ENCODE assay signal across 2 cellular contexts in the genomic region with DNA sequence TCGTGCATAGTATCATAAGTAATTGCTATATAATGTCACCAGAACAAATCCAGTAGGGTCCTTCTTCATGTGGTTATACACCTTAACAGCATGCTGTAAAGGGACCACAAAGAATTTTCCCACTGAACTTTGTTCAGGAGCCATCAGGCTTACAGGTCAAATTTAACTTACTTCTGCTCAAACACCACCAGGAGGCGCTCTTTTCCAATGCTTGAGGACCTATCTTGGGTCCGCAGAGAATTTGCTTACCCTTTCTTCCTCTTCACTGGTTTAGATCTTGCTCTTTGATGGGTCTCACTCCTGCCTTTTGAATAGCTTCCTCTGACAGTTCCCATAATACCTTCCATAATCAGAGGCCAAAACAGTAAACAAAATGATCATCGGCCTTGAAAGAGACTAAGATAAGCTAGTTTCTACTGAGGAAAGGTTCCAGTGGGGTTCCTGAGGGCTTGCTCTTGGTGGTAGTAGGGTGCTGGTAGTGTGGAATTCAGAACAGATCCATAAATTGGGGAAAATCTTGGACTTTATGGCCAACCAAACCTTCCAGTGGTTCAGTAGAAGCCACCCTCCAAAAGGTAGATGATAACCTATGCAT.
A peak's percentile ranks its signal among the peaks of the same experiment; 100 is the strongest.
TF ChIP-seq lines count a peak whose summit lies in the region.

No MANE protein-coding gene starts in this region.

TF ChIP-seq in HEK293, 187 proteins besides CTCF, POLR2A, EP300 and RAD21 (continues in another document):
- TF ChIP-seq, protein P1, sequence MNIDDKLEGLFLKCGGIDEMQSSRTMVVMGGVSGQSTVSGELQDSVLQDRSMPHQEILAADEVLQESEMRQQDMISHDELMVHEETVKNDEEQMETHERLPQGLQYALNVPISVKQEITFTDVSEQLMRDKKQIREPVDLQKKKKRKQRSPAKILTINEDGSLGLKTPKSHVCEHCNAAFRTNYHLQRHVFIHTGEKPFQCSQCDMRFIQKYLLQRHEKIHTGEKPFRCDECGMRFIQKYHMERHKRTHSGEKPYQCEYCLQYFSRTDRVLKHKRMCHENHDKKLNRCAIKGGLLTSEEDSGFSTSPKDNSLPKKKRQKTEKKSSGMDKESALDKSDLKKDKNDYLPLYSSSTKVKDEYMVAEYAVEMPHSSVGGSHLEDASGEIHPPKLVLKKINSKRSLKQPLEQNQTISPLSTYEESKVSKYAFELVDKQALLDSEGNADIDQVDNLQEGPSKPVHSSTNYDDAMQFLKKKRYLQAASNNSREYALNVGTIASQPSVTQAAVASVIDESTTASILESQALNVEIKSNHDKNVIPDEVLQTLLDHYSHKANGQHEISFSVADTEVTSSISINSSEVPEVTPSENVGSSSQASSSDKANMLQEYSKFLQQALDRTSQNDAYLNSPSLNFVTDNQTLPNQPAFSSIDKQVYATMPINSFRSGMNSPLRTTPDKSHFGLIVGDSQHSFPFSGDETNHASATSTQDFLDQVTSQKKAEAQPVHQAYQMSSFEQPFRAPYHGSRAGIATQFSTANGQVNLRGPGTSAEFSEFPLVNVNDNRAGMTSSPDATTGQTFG (tag by site-specific recombination; IDR thresholded peaks at IDR 0.05; ENCODE audit: borderline replicate concordance), result no peak
- TF ChIP-seq ZNF623 (tag by site-specific recombination; IDR thresholded peaks at IDR 0.05) (no peak), ZNF112 (tag by site-specific recombination; IDR thresholded peaks at IDR 0.05) (no peak), ZNF768 (tag by site-specific recombination; IDR thresholded peaks at IDR 0.05) (no peak), ZBTB17 (tag by site-specific recombination; IDR thresholded peaks at IDR 0.05) (no peak), ZFHX2 (tag by site-specific recombination; conservative IDR thresholded peaks at IDR 0.05) (no peak), ZNF2 (tag by site-specific recombination; IDR thresholded peaks at IDR 0.05) (0 out of 2 replicates have a peak, but pooled peaks have one; percentile 69), ZNF292 (tag by site-specific recombination; IDR thresholded peaks at IDR 0.05; ENCODE audit: borderline replicate concordance, low read depth) (no peak), SCRT1 (tag by site-specific recombination; IDR thresholded peaks at IDR 0.05; ENCODE audit: borderline replicate concordance) (0 out of 2 replicates have a peak, but pooled peaks have one; percentile 31), ZSCAN30 (tag by site-specific recombination; IDR thresholded peaks at IDR 0.05) (0 out of 2 replicates have a peak, but pooled peaks have one; percentile 40), ZNF610 (tag by site-specific recombination; IDR thresholded peaks at IDR 0.05; ENCODE audit: borderline replicate concordance) (no peak), ZNF223 (tag by site-specific recombination; IDR thresholded peaks at IDR 0.05) (no peak), ZNF366 (tag by site-specific recombination; conservative IDR thresholded peaks at IDR 0.05) (no peak), ZNF133 (tag by site-specific recombination; IDR thresholded peaks at IDR 0.05) (no peak), ZNF747 (tag by site-specific recombination; IDR thresholded peaks at IDR 0.05) (no peak), ZSCAN23 (tag by site-specific recombination; IDR thresholded peaks at IDR 0.05) (no peak), ZNF146 (tag by site-specific recombination; IDR thresholded peaks at IDR 0.05) (no peak), ZNF654 (tag by site-specific recombination; IDR thresholded peaks at IDR 0.05; ENCODE audit: low read depth) (peak; percentile 100), ZNF302 (tag by site-specific recombination; IDR thresholded peaks at IDR 0.05; ENCODE audit: low read depth) (no peak), ZNF169 (tag by site-specific recombination; IDR thresholded peaks at IDR 0.05) (no peak), ZFP3 (tag by site-specific recombination; IDR thresholded peaks at IDR 0.05; ENCODE audit: low read depth) (no peak), HOXD13 (CRISPR knock-in tag; IDR thresholded peaks at IDR 0.05; ENCODE audit: borderline replicate concordance) (no peak), ZNF433 (tag by site-specific recombination; IDR thresholded peaks at IDR 0.05; ENCODE audit: low read depth) (no peak), ZXDB (tag by site-specific recombination; IDR thresholded peaks at IDR 0.05) (no peak), SP7 (tag by site-specific recombination; IDR thresholded peaks at IDR 0.05) (no peak), ZNF140 (tag by site-specific recombination; IDR thresholded peaks at IDR 0.05) (no peak), ZNF707 (tag by site-specific recombination; IDR thresholded peaks at IDR 0.05) (no peak), ZNF585B (tag by site-specific recombination; IDR thresholded peaks at IDR 0.05) (no peak)
- TF ChIP-seq, protein P2, sequence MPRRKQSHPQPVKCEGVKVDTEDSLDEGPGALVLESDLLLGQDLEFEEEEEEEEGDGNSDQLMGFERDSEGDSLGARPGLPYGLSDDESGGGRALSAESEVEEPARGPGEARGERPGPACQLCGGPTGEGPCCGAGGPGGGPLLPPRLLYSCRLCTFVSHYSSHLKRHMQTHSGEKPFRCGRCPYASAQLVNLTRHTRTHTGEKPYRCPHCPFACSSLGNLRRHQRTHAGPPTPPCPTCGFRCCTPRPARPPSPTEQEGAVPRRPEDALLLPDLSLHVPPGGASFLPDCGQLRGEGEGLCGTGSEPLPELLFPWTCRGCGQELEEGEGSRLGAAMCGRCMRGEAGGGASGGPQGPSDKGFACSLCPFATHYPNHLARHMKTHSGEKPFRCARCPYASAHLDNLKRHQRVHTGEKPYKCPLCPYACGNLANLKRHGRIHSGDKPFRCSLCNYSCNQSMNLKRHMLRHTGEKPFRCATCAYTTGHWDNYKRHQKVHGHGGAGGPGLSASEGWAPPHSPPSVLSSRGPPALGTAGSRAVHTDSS (tag by site-specific recombination; IDR thresholded peaks at IDR 0.05), result 0 out of 2 replicates have a peak, but pooled peaks have one; percentile 37
- TF ChIP-seq, protein P3, sequence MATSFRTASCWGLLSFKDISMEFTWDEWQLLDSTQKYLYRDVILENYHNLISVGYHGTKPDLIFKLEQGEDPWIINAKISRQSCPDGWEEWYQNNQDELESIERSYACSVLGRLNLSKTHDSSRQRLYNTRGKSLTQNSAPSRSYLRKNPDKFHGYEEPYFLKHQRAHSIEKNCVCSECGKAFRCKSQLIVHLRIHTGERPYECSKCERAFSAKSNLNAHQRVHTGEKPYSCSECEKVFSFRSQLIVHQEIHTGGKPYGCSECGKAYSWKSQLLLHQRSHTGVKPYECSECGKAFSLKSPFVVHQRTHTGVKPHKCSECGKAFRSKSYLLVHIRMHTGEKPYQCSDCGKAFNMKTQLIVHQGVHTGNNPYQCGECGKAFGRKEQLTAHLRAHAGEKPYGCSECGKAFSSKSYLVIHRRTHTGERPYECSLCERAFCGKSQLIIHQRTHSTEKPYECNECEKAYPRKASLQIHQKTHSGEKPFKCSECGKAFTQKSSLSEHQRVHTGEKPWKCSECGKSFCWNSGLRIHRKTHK (tag by site-specific recombination; IDR thresholded peaks at IDR 0.05), result no peak

TF ChIP-seq in neural cell, 6 proteins besides CTCF, POLR2A, EP300 and RAD21:
- TF ChIP-seq SMC3 (conservative IDR thresholded peaks at IDR 0.05; ENCODE audit: poor library complexity) (peak; percentile 67), EZH2 (IDR thresholded peaks at IDR 0.05; ENCODE audit: borderline replicate concordance, insufficient read depth, low read length, poor library complexity, severe bottlenecking) (no peak)
